Comparison of ENCODE assay signal across 9 cellular contexts in genomic region chr22:41525450-41526225, GRCh38. TPM values are rescaled to one million over a fixed set of nuclear protein-coding genes. Genes with fewer than 3 reads are reported as not detected.
A peak's percentile ranks its signal among the peaks of the same experiment; 100 is the strongest.
DNase-seq lines count a peak whose midpoint lies in the region; ATAC-seq and TF ChIP-seq lines count a peak whose summit lies in the region.
"Had no signal": no experiment of that assay in that cellular context is flagged by ENCODE, and none has a peak within 500 bp of the region (broad histone marks: within the 10 kb centered on the region; RNA-seq: fewer than 3 reads in every experiment).

No MANE protein-coding gene starts in this region.

- H3K27ac Mint-ChIP-seq in GM23338, result no peak overlapping the region
- H3K27ac Mint-ChIP-seq in stimulated activated naive CD8-positive, alpha-beta T cell treated with anti-CD3 and anti-CD28 coated beads, Interleukin-15, amount 100 ng/mL, for 72 hours, result peak overlapping the region; percentile 61 to 93

- no peak for ATAC-seq in GM23338
- ATAC-seq in stimulated activated naive CD8-positive, alpha-beta T cell treated with anti-CD3 and anti-CD28 coated beads, Interleukin-15, amount 100 ng/mL, for 72 hours, result no peak
- ATAC-seq in GM19397 (IDR thresholded peaks at IDR 0.05; ENCODE audit: unreplicated experiment), result no peak

- H3K4me2 ChIP-seq in GM23338 (no peak overlapping the region), fibroblast of lung (ENCODE audit: extremely low read depth, insufficient read depth, low read length) (peak overlapping the region; percentile 32)

- H3K4me1 ChIP-seq in GM23338 (ENCODE audit: insufficient read depth), result no peaks in the 10 kb centered on the region
- H3K4me1 ChIP-seq in fibroblast of lung (ENCODE audit: control insufficient read depth, extremely low read depth, insufficient read depth, low read length), result peaks cover 31% of the 10 kb centered on the region
- peaks cover 14% of the 10 kb centered on the region for H3K4me1 ChIP-seq in vagina

- peaks cover 57% of the 10 kb centered on the region for H3K36me3 Mint-ChIP-seq in GM23338 (ENCODE audit: low read depth)

- H3K4me1 Mint-ChIP-seq in GM23338, result no peaks in the 10 kb centered on the region; the same call in 2 of the 3 replicates
- peaks cover 28% of the 10 kb centered on the region for H3K4me1 Mint-ChIP-seq in stimulated activated naive CD8-positive, alpha-beta T cell treated with anti-CD3 and anti-CD28 coated beads, Interleukin-15, amount 100 ng/mL, for 72 hours

- no peak overlapping the region for H2AFZ ChIP-seq in GM23338
- no peak overlapping the region for H2AFZ ChIP-seq in fibroblast of lung (ENCODE audit: low read length)

- no peak overlapping the region for H3K9ac ChIP-seq in fibroblast of lung (ENCODE audit: insufficient read depth, low read length)

- H3K9me3 ChIP-seq in WERI-Rb-1 (ENCODE audit: severe bottlenecking) (no peaks in the 10 kb centered on the region), fibroblast of lung (ENCODE audit: control insufficient read depth, insufficient read depth, low read depth, low read length) (no peaks in the 10 kb centered on the region), vagina (no peaks in the 10 kb centered on the region)
- H3K9me3 ChIP-seq: neutrophil had no signal

- intact Hi-C loops in vagina (cut with DNase I), result no loop called here

- H3K27me3 ChIP-seq in GM23338 (ENCODE audit: insufficient read depth) (no peaks in the 10 kb centered on the region), WERI-Rb-1 (ENCODE audit: insufficient read depth, low read depth, severe bottlenecking) (no peaks in the 10 kb centered on the region), fibroblast of lung (ENCODE audit: control insufficient read depth, insufficient read depth, low read length) (no peaks in the 10 kb centered on the region), vagina (no peaks in the 10 kb centered on the region)
- H3K27me3 ChIP-seq: neutrophil had no signal

- TF ChIP-seq POLR2A in vagina (IDR thresholded peaks at IDR 0.05), result no peak

- H3K36me3 ChIP-seq in GM23338 (ENCODE audit: insufficient read depth), result peaks cover 12% of the 10 kb centered on the region; the same call in 1 of the 2 replicates
- peaks cover 74% of the 10 kb centered on the region for H3K36me3 ChIP-seq in WERI-Rb-1
- peaks cover 44% of the 10 kb centered on the region for H3K36me3 ChIP-seq in fibroblast of lung (ENCODE audit: control insufficient read depth, insufficient read depth, low read length)
- peaks cover 0 to 38% of the 10 kb centered on the region in 2 donors for H3K36me3 ChIP-seq in vagina

- H3K9me2 ChIP-seq in GM23338 (ENCODE audit: insufficient read depth), result no peaks in the 10 kb centered on the region

- no peaks in the 10 kb centered on the region for H3K79me2 ChIP-seq in GM23338 (replicated peaks; ENCODE audit: insufficient read depth)
- peaks cover 6% of the 10 kb centered on the region for H3K79me2 ChIP-seq in fibroblast of lung (ENCODE audit: control insufficient read depth, insufficient read depth, low read length)

- peaks cover 8% of the 10 kb centered on the region for H4K20me1 ChIP-seq in GM23338 (replicated peaks; ENCODE audit: insufficient read depth)
- H4K20me1 ChIP-seq in fibroblast of lung (ENCODE audit: control insufficient read depth, extremely low read depth, insufficient read depth, low read length), result no peaks in the 10 kb centered on the region

- no peak overlapping the region for H3K4me3 Mint-ChIP-seq in GM23338
- no peak overlapping the region for H3K4me3 Mint-ChIP-seq in stimulated activated naive CD8-positive, alpha-beta T cell treated with anti-CD3 and anti-CD28 coated beads, Interleukin-15, amount 100 ng/mL, for 72 hours

- DNase-seq in GM23338 (ENCODE audit: low spot score) (no peak), WERI-Rb-1 (peak; percentile 16), fibroblast of lung (ENCODE audit: low read depth in 2 of 2) (no peak), NCI-H1436 (lab: John Stamatoyannopoulos, UW) (no peak), vagina (ENCODE audit: extremely low spot score in 2 of 2) (no peak)
- no peak for DNase-seq in stimulated activated naive CD8-positive, alpha-beta T cell treated with anti-CD3 and anti-CD28 coated beads, Interleukin-15, amount 100 ng/mL, for 72 hours
- DNase-seq: T1000 had no signal

- H3K27ac ChIP-seq in GM23338 (ENCODE audit: low read depth) (peak overlapping the region; percentile 74; the same call in 1 of the 2 replicates), WERI-Rb-1 (no peak overlapping the region), fibroblast of lung (ENCODE audit: insufficient read depth, low read length) (peak overlapping the region; percentile 98), vagina (no peak overlapping the region)
- H3K27ac ChIP-seq: neutrophil had no signal

- H3K9me3 Mint-ChIP-seq in GM23338, result no peaks in the 10 kb centered on the region
- no peaks in the 10 kb centered on the region for H3K9me3 Mint-ChIP-seq in stimulated activated naive CD8-positive, alpha-beta T cell treated with anti-CD3 and anti-CD28 coated beads, Interleukin-15, amount 100 ng/mL, for 72 hours

- H3K27me3 Mint-ChIP-seq in GM23338 (ENCODE audit: insufficient read depth, low read depth, poor library complexity), result peaks cover 46% of the 10 kb centered on the region
- H3K27me3 Mint-ChIP-seq in stimulated activated naive CD8-positive, alpha-beta T cell treated with anti-CD3 and anti-CD28 coated beads, Interleukin-15, amount 100 ng/mL, for 72 hours, result no peaks in the 10 kb centered on the region

- TF ChIP-seq CTCF in GM23338 (conservative IDR thresholded peaks at IDR 0.05; ENCODE audit: low read depth in 2 of 2), result no peak
- no peak for TF ChIP-seq CTCF in WERI-Rb-1 (IDR thresholded peaks at IDR 0.05; ENCODE audit: low read depth, low read length)
- no peak for TF ChIP-seq CTCF in fibroblast of lung (conservative IDR thresholded peaks at IDR 0.05 in 1 of 2, IDR thresholded peaks at IDR 0.05 in 1 of 2; ENCODE audit: low read depth in 1 of 2, low read length in 2 of 2)
- TF ChIP-seq CTCF in vagina (IDR thresholded peaks at IDR 0.05), result no peak

- H3F3A ChIP-seq in GM23338 (replicated peaks; ENCODE audit: low read depth), result peaks cover 30% of the 10 kb centered on the region

- H3K4me3 ChIP-seq in GM23338 (no peak overlapping the region), WERI-Rb-1 (ENCODE audit: low read depth, low read length) (no peak overlapping the region), fibroblast of lung (replicated peaks in 1 of 4; ENCODE audit: control extremely low read depth in 1 of 4, insufficient read depth in 1 of 4, low read depth in 3 of 4, low read length in 4 of 4) (no peak overlapping the region), vagina (no peak overlapping the region)

TF ChIP-seq in GM23338, 12 proteins besides CTCF, POLR2A, EP300 and RAD21 (continues in another document):
- TF ChIP-seq POLR2AphosphoS5 (IDR thresholded peaks at IDR 0.05; ENCODE audit: low read depth), result no peak; the same call in 1 of the 2 replicates
- TF ChIP-seq ZNF114 (CRISPR knock-in tag; IDR thresholded peaks at IDR 0.05), result no peak
- TF ChIP-seq JUNB (IDR thresholded peaks at IDR 0.05; ENCODE audit: unreplicated experiment), result no peak
- no peak for TF ChIP-seq EZH2phosphoT487 (IDR thresholded peaks at IDR 0.05; ENCODE audit: unreplicated experiment)
- no peak for TF ChIP-seq STAT1 (IDR thresholded peaks at IDR 0.05; ENCODE audit: unreplicated experiment)

RNA-seq across cellular contexts. Expression of gene POLR3H, which starts 18.6 kb away (rescaled TPM):
- 18.6 and 19.0 TPM in 2 replicates for total RNA-seq in GM23338 (2014; rRNA removed; shearing (Covaris generic))
- 26.5 and 28.7 TPM in 2 replicates for polyA plus RNA-seq in GM23338 (2016; fragmentation: Nextera tagmentation; extraction: Ambion mirVana)
- total RNA-seq in fibroblast of lung, result 15.4 and 19.7 TPM in 2 replicates
- 42.6 and 62.5 TPM in 2 replicates for polyA plus RNA-seq in fibroblast of lung
- polyA plus RNA-seq in fibroblast of lung (2012), result 45.0 and 75.3 TPM in 2 replicates
- polyA minus RNA-seq in fibroblast of lung (ENCODE audit: low replicate concordance), result 86.8 and 140 TPM in 2 replicates
- total RNA-seq in vagina, result 21.4 TPM

RNA-seq across cellular contexts. Expression of gene CSDC2, which starts 35.2 kb away (rescaled TPM):
- total RNA-seq in GM23338 (2014; rRNA removed; shearing (Covaris generic)), result 0.35 and 0.47 TPM in 2 replicates
- 0.45 and 0.50 TPM in 2 replicates for polyA plus RNA-seq in GM23338 (2016; fragmentation: Nextera tagmentation; extraction: Ambion mirVana)
- total RNA-seq in fibroblast of lung, result 8.2 and 15.2 TPM in 2 replicates
- polyA plus RNA-seq in fibroblast of lung, result 3.3 and 11.2 TPM in 2 replicates
- 8.2 and 32.3 TPM in 2 replicates for polyA plus RNA-seq in fibroblast of lung (2012)
- polyA minus RNA-seq in fibroblast of lung (ENCODE audit: low replicate concordance), result 6.2 and 14.9 TPM in 2 replicates
- 29.7 TPM for total RNA-seq in vagina

RNA-seq across cellular contexts. Expression of gene ACO2, which starts 56.7 kb away (rescaled TPM):
- total RNA-seq in GM23338 (2014; rRNA removed; shearing (Covaris generic)), result 77.8 and 79.7 TPM in 2 replicates
- polyA plus RNA-seq in GM23338 (2016; fragmentation: Nextera tagmentation; extraction: Ambion mirVana), result 33.4 and 36.2 TPM in 2 replicates
- 60.4 and 80.3 TPM in 2 replicates for total RNA-seq in fibroblast of lung
- polyA plus RNA-seq in fibroblast of lung, result 37.6 and 52.6 TPM in 2 replicates
- polyA plus RNA-seq in fibroblast of lung (2012), result 58.1 and 76.0 TPM in 2 replicates
- 145 and 147 TPM in 2 replicates for polyA minus RNA-seq in fibroblast of lung (ENCODE audit: low replicate concordance)
- 78.6 TPM for total RNA-seq in vagina

RNA-seq across cellular contexts. Expression of gene PHF5A, which starts 57.1 kb away (rescaled TPM):
- total RNA-seq in GM23338 (2014; rRNA removed; shearing (Covaris generic)), result 108 and 115 TPM in 2 replicates
- 49.4 and 52.4 TPM in 2 replicates for polyA plus RNA-seq in GM23338 (2016; fragmentation: Nextera tagmentation; extraction: Ambion mirVana)
- total RNA-seq in fibroblast of lung, result 63.3 and 64.2 TPM in 2 replicates
- 61.5 and 82.7 TPM in 2 replicates for polyA plus RNA-seq in fibroblast of lung
- polyA plus RNA-seq in fibroblast of lung (2012), result 41.9 and 53.4 TPM in 2 replicates
- 16.5 and 18.3 TPM in 2 replicates for polyA minus RNA-seq in fibroblast of lung (ENCODE audit: low replicate concordance)
- 35.4 TPM for total RNA-seq in vagina

Comparison
In these comparisons a context has a peak if more than half of its experiments do, and no peak if none do; other contexts are left out.
1. H3K27ac ChIP-seq: peak in GM23338 (single experiment) and fibroblast of lung (single experiment); none in WERI-Rb-1 (single experiment) and vagina (single experiment).